24 cellular contexts compared by ENCODE assay signal in genomic region chr21:29394051-29394450, GRCh38.
"Had no signal": no experiment of that assay in that cellular context is flagged by ENCODE, and none has a peak within 500 bp of the region (broad histone marks: within the 10 kb centered on the region; RNA-seq: fewer than 3 reads in every experiment).

No MANE protein-coding gene starts in this region.

- H3K4me3 ChIP-seq: Peyer's patch had no signal

- H3K27me3 ChIP-seq: brain microvascular endothelial cell, Peyer's patch had no signal

- H3K9me3 ChIP-seq: Peyer's patch had no signal

- H3K4me1 ChIP-seq: Peyer's patch had no signal

- ATAC-seq: activated T-cell treated with anti-CD3 and anti-CD28 coated beads, Interleukin-2, amount 50 U/mL, for 4 hours; T-helper 17 cell had no signal

- DNase-seq: activated CD4-positive, alpha-beta memory T cell treated with anti-CD3 and anti-CD28 coated beads for 36 hours; activated CD4-positive, alpha-beta T cell treated with anti-CD3 and anti-CD28 coated beads, Interleukin-2, amount 10 ng/mL, durations not matched to agents 7 days and 5 days; activated CD4-positive, CD25-positive, alpha-beta regulatory T cell; activated CD8-positive, alpha-beta memory T cell treated with anti-CD3 and anti-CD28 coated beads for 24 hours; activated gamma-delta T cell; activated naive CD4-positive, alpha-beta T cell treated with anti-CD3 and anti-CD28 coated beads for 36 hours; activated T-cell treated with anti-CD3 and anti-CD28 coated beads, Interleukin-2, amount 50 U/mL, for 4 hours; brain microvascular endothelial cell; cerebellar nuclear complex; Kasumi-1; KBM-7; NCI-H1048; NCI-H1930; NCI-H2171; NCI-H2227 treated with DMSO at 0.1 percent for 48 hours; NCI-H446 treated with DMSO at 0.1 percent for 48 hours; NCI-H524 treated with DMSO at 0.1 percent for 48 hours; NCI-H82; Peyer's patch; Right ventricle myocardium superior; T-helper 17 cell; T1000 had no signal

- H3K36me3 ChIP-seq: brain microvascular endothelial cell, Peyer's patch had no signal

- H3K27ac ChIP-seq: brain microvascular endothelial cell, Peyer's patch, RWPE1, VCaP had no signal
